In genomic region chr3:61725851-61726333, GRCh38 we compare ENCODE assay signal across 12 cellular contexts.
A peak's percentile ranks its signal among the peaks of the same experiment; 100 is the strongest.
DNase-seq lines count a peak whose midpoint lies in the region; ATAC-seq and TF ChIP-seq lines count a peak whose summit lies in the region.
"Had no signal": no experiment of that assay in that cellular context is flagged by ENCODE, and none has a peak within 500 bp of the region (broad histone marks: within the 10 kb centered on the region; RNA-seq: fewer than 3 reads in every experiment).

No MANE protein-coding gene starts in this region.

- H3K4me1 ChIP-seq in DND-41 (ENCODE audit: insufficient read depth, low read length) (no peaks in the 10 kb centered on the region), mesodermal cell (ENCODE audit: control insufficient read depth, insufficient read depth, low read length, poor library complexity, severe bottlenecking) (peaks cover 7% of the 10 kb centered on the region), Peyer's patch (peaks cover 0 to 4% (median 0%) of the 10 kb centered on the region in 4 donors), vagina (no peaks in the 10 kb centered on the region)
- H3K4me1 ChIP-seq: suprapubic skin had no signal

- no peaks in the 10 kb centered on the region for H3K9me3 ChIP-seq in DND-41 (ENCODE audit: insufficient read depth, low read length, severe bottlenecking)
- no peaks in the 10 kb centered on the region for H3K9me3 ChIP-seq in mesodermal cell (ENCODE audit: control insufficient read depth, low read length)
- H3K9me3 ChIP-seq in Peyer's patch: no peaks in the 10 kb centered on the region
- no peaks in the 10 kb centered on the region for H3K9me3 ChIP-seq in vagina
- H3K9me3 ChIP-seq: suprapubic skin had no signal

- no peak overlapping the region for H3K4me3 ChIP-seq in DND-41 (ENCODE audit: low read depth in 1 of 2, low read length in 2 of 2)
- H3K4me3 ChIP-seq in fibroblast of mammary gland (ENCODE audit: control insufficient read depth, low read depth, low read length): no peak overlapping the region
- no peak overlapping the region for H3K4me3 ChIP-seq in mesodermal cell (ENCODE audit: extremely low read depth, insufficient read depth, low read length, poor library complexity, severe bottlenecking)
- H3K4me3 ChIP-seq in Peyer's patch: no peak overlapping the region
- no peak overlapping the region for H3K4me3 ChIP-seq in vagina
- H3K4me3 ChIP-seq: suprapubic skin had no signal

- intact Hi-C loops in vagina (cut with DNase I): no loop called here

- no peak overlapping the region for H2AFZ ChIP-seq in DND-41 (ENCODE audit: low read depth, low read length)

- no peak for TF ChIP-seq CTCF in DND-41 (IDR thresholded peaks at IDR 0.05; ENCODE audit: borderline replicate concordance, extremely low read depth, low read length, poor library complexity, severe bottlenecking)
- TF ChIP-seq CTCF in fibroblast of mammary gland (conservative IDR thresholded peaks at IDR 0.05; ENCODE audit: control insufficient read depth, insufficient read depth, low read depth, low read length): no peak
- TF ChIP-seq CTCF in Peyer's patch (IDR thresholded peaks at IDR 0.05): no peak
- no peak for TF ChIP-seq CTCF in vagina (IDR thresholded peaks at IDR 0.05)

- DNase-seq in DND-41 (no peak), NCI-H226 (peak; percentile 97), fibroblast of mammary gland (ENCODE audit: low read depth) (peak; percentile 55), Peyer's patch (no peak), vagina (ENCODE audit: extremely low spot score in 2 of 2) (no peak), erythroblast (lab: John Stamatoyannopoulos, UW) (no peak)
- DNase-seq in stimulated activated CD4-positive, alpha-beta T cell treated with anti-CD3 and anti-CD28 coated beads, Interleukin-12 subunit alpha, Interleukin-12 subunit beta, amount 100 ng/mL, for 4 hours: no peak
- DNase-seq: activated effector memory CD4-positive, alpha-beta T cell treated with Interleukin-2 at 50 U/mL for 16 hours; CD4-positive, alpha-beta memory T cell; stimulated activated CD4-positive, alpha-beta T cell treated with anti-CD3 and anti-CD28 coated beads, Interleukin-2, amount 100 ng/mL, for 24 hours had no signal

- H3K4me2 ChIP-seq in DND-41 (ENCODE audit: insufficient read depth, low read length): no peak overlapping the region

- no peak for TF ChIP-seq POLR2A in Peyer's patch (IDR thresholded peaks at IDR 0.05)
- TF ChIP-seq POLR2A in vagina (IDR thresholded peaks at IDR 0.05): no peak
- no peak for TF ChIP-seq POLR2A in erythroblast (IDR thresholded peaks at IDR 0.05; ENCODE audit: low read length)

- H3K36me3 ChIP-seq in DND-41 (ENCODE audit: insufficient read depth, low read length) (no peaks in the 10 kb centered on the region), mesodermal cell (ENCODE audit: control insufficient read depth, insufficient read depth, low read length) (no peaks in the 10 kb centered on the region), Peyer's patch (no peaks in the 10 kb centered on the region), vagina (no peaks in the 10 kb centered on the region)
- H3K36me3 ChIP-seq: suprapubic skin had no signal

- H3K27me3 ChIP-seq in DND-41 (ENCODE audit: insufficient read depth, low read length, poor library complexity) (no peaks in the 10 kb centered on the region), Peyer's patch (no peaks in the 10 kb centered on the region), vagina (no peaks in the 10 kb centered on the region)
- H3K27me3 ChIP-seq: suprapubic skin had no signal

- no peaks in the 10 kb centered on the region for H4K20me1 ChIP-seq in DND-41 (ENCODE audit: insufficient read depth, low read length)

- 52 to 100% methylated on average over 1 to 5 of the region's 5 CpGs for WGBS in mesodermal cell (ENCODE audit: insufficient coverage in 2 of 2), 2 experiments

- no peaks in the 10 kb centered on the region for H3K79me2 ChIP-seq in DND-41 (ENCODE audit: insufficient read depth, low read length)

- no peak overlapping the region for H3K9ac ChIP-seq in DND-41 (ENCODE audit: low read depth, low read length)

- H3K27ac ChIP-seq in DND-41 (ENCODE audit: low read length) (no peak overlapping the region), mesodermal cell (ENCODE audit: low read depth, low read length, severe bottlenecking) (peak overlapping the region; percentile 77), Peyer's patch (no peak overlapping the region), vagina (no peak overlapping the region)
- H3K27ac ChIP-seq: suprapubic skin had no signal

- ATAC-seq in DND-41 (ENCODE audit: insufficient read depth, low read depth): peak; percentile 58; the same call in 1 of the 3 replicates

Comparison
In these comparisons a context has a peak if more than half of its experiments do, and no peak if none do; other contexts are left out.
1. DNase-seq: peak in NCI-H226 (single experiment) and fibroblast of mammary gland (single experiment); none in DND-41 (single experiment), Peyer's patch (0 of 3), vagina (0 of 2), erythroblast (0 of 2) and stimulated activated CD4-positive, alpha-beta T cell treated with anti-CD3 and anti-CD28 coated beads, Interleukin-12 subunit alpha, Interleukin-12 subunit beta, amount 100 ng/mL, for 4 hours (single experiment).